Comparison of ENCODE assay signal across 1 cellular context in genomic region chr11:62669420-62670161, GRCh38.
TF ChIP-seq lines count a peak whose summit lies in the region.

No MANE protein-coding gene starts in this region.

TF ChIP-seq in GM12878, 131 proteins besides CTCF, POLR2A, EP300 and RAD21:
- TF ChIP-seq ZBTB11 (CRISPR knock-in tag; IDR thresholded peaks at IDR 0.05) (no peak), USF1 (IDR thresholded peaks at IDR 0.05; ENCODE audit: borderline replicate concordance, extremely low read length, insufficient read depth, low read depth, low read length) (no peak), MTA2 (IDR thresholded peaks at IDR 0.05; ENCODE audit: low read depth) (no peak), ZNF687 (IDR thresholded peaks at IDR 0.05) (no peak), POLR2AphosphoS2 (IDR thresholded peaks at IDR 0.05; ENCODE audit: low read depth, low read length) (no peak), ASH2L (IDR thresholded peaks at IDR 0.05; ENCODE audit: borderline replicate concordance, low read depth) (no peak)
TF ChIP-seq in GM12878: peak in this region for 0.
